ENCODE assay signal across 1 cellular context in the genomic region with DNA sequence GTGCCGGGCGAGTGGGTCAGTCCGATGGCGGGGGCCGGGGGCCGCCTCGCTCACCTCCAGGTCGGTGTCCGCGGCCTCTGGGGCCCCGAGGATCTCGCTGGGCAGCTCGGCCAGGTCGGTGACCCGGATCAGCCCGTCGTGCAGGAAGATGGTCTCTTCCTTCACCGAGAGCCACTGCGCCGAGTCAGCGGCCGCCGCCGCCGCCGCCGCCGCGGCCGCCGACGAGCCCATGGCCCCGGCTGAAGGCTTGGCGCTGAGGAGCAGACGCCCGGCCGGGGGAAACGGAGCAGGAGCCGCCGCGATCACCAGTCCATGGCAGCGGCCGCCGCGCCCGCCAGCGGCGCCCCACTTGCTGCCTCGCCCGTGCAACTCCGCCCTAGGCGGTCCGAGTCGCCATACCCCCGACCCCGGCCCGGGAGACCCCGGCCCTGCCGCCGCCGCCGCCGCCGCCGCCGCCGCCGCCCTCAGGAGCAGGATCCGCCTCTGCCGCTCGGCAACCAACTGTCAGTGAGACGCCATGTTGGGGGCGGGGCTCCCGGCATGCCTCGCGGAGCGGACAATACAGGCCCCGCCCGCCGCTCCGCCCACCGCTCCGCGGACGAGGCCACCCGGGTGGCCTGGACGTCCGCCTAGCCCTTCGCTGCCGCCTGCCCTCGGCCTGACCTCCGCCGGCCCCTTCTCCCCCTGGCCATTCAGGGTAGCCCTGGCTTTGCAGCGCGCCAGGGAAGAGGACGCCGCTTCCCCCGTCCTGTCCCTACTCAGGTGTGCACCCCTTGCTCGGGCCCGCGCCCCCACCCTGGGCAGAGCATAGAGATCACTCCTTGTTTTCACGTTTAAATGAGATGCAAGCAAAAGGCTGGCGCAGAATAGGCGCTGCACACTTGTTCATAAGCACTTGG.
TF ChIP-seq lines count a peak whose summit lies in the region.

A gene with protein sequence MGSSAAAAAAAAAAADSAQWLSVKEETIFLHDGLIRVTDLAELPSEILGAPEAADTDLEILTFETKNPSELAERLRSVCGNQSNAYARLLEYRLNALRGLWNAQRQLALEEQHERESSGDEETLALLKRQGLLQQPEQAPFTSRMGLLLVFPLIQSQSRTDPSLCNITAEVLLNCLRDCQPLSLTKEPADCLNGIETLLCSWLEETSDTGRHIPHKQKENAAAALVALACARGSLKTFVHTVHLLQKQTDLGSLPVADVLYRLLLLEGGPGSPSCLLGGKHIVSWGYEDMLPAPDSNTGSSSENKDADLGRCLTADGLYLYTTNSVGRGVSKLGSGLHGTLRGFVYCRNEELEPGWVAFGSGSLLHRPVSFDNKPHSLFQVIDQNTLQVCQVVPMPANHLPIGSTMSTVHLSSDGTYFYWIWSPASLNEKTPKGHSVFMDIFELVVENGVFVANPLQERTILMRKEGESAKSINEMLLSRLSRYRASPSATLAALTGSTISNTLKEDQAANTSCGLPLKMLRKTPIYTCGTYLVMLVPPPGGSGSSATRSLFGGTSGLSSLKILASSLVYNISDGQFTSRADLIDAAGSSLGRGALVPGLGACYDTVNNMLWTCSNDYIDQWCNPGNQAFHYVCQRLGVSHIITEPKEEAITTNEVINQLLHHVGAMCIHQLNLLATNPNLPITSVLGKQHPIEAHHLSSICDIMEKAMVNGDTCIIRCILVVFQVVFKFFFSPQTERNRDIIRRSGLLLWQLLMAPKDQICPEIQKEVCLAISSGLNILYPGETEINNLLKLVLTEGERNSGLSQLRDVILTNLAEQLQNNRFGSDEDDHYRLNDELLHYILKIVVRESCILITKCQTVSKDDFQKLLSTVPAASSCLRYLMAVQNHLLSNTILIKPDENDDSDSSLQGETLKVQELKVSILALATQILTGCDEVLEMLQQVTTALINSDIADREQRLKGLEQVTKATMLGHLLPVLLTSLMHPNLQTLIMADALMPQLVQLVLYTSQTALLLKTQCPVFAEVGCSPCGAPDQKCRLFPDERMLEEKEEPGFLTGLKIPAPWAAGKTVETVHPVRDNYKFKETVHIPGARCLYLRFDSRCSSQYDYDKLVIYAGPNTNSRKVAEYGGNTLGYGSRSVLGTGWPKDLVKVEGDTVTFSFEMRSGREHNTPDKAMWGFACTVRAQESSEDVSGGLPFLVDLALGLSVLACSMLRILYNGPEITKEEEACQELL (N-terminal part only) (minus strand): TSS at position 534 of the 899 bp plus-strand sequence. CDS start 303 bp downstream, at position 231.

TF ChIP-seq in Ishikawa, 13 proteins besides CTCF, POLR2A, EP300 and RAD21 (continued from another document):
- TF ChIP-seq, protein P1, sequence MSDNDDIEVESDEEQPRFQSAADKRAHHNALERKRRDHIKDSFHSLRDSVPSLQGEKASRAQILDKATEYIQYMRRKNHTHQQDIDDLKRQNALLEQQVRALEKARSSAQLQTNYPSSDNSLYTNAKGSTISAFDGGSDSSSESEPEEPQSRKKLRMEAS (IDR thresholded peaks at IDR 0.05) = peak; percentile 25
- no peak for TF ChIP-seq CREB1 (IDR thresholded peaks at IDR 0.05; ENCODE audit: low read depth)
- TF ChIP-seq, protein P2, sequence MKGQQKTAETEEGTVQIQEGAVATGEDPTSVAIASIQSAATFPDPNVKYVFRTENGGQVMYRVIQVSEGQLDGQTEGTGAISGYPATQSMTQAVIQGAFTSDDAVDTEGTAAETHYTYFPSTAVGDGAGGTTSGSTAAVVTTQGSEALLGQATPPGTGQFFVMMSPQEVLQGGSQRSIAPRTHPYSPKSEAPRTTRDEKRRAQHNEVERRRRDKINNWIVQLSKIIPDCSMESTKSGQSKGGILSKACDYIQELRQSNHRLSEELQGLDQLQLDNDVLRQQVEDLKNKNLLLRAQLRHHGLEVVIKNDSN (IDR thresholded peaks at IDR 0.05) = no peak
TF ChIP-seq in Ishikawa: peak in this region for 6.
